8 cellular contexts compared by ENCODE assay signal in the genomic region with DNA sequence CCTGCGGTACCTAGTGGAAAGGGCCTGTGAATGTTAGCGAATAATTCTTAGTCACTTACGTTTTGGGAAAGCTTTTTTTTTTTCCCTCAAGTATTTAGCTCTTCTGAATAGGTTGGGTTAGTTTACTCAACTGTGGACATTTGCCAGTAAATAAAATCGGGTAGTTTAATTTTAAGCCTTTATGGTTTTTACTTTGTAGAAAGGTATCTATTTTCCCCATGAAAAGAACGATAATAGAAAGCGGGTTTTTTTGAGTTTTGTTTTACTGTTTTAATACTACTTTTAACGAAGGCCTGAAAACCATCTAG. TPM values are rescaled to one million over a fixed set of nuclear protein-coding genes. Genes with fewer than 3 reads are reported as not detected.
DNase-seq lines count a peak whose midpoint lies in the region; ATAC-seq, FAIRE-seq and TF ChIP-seq lines count a peak whose summit lies in the region.

No MANE protein-coding gene starts in this region.

- H3K79me2 ChIP-seq in hepatocyte, result peaks cover 83% of the 10 kb centered on the region

- H3K9me2 ChIP-seq in hepatocyte (replicated peaks; ENCODE audit: insufficient read depth), result no peaks in the 10 kb centered on the region

- H3K4me3 ChIP-seq in H7 (ENCODE audit: insufficient read depth, low read depth, low read length) (peak overlapping the region; percentile 71), hepatocyte (peak overlapping the region; percentile 37), small intestine (ENCODE audit: low read depth in 1 of 2, low read length in 2 of 2) (peak overlapping the region; percentile 99 to 100)

- H3K4me1 Mint-ChIP-seq in activated CD4-positive, alpha-beta memory T cell treated with anti-CD3 and anti-CD28 coated beads, Interleukin-2, amount 10 ng/mL, durations not matched to agents 7 days and 5 days, result peaks cover 52% of the 10 kb centered on the region

- H2AFZ ChIP-seq in hepatocyte, result peak overlapping the region; percentile 38

- FAIRE-seq in small intestine (lab: Jason Lieb, UNC), result no peak

- H3K27me3 ChIP-seq in H7 (ENCODE audit: control insufficient read depth, insufficient read depth, low read length) (no peaks in the 10 kb centered on the region), hepatocyte (no peaks in the 10 kb centered on the region), small intestine (ENCODE audit: control insufficient read depth in 2 of 2, insufficient read depth in 2 of 2, low read length in 2 of 2) (no peaks in the 10 kb centered on the region)

- H3K9me3 Mint-ChIP-seq in activated CD4-positive, alpha-beta memory T cell treated with anti-CD3 and anti-CD28 coated beads, Interleukin-2, amount 10 ng/mL, durations not matched to agents 7 days and 5 days, result no peaks in the 10 kb centered on the region

- CTCF ChIA-PET in activated CD4-positive, alpha-beta memory T cell treated with anti-CD3 and anti-CD28 coated beads, Interleukin-2, amount 10 ng/mL, durations not matched to agents 7 days and 5 days (lab: Charles Lee), result interaction anchor here (0.7 to 3.7 kb wide), 23 partner anchors 9 to 245 kb away, joined by 3 to 31 read pairs (median 7); a partner anchor contains a TSS

- H3K36me3 ChIP-seq in H7 (replicated peaks; ENCODE audit: control insufficient read depth, insufficient read depth, low read length), result no peaks in the 10 kb centered on the region
- H3K36me3 ChIP-seq in hepatocyte (replicated peaks; ENCODE audit: insufficient read depth, low read depth), result no peaks in the 10 kb centered on the region
- no peaks in the 10 kb centered on the region for H3K36me3 ChIP-seq in small intestine (ENCODE audit: control insufficient read depth in 2 of 2, insufficient read depth in 2 of 2, low read length in 2 of 2)

- ATAC-seq in GM19467 (IDR thresholded peaks at IDR 0.05; ENCODE audit: unreplicated experiment), result no peak

- H3K4me3 Mint-ChIP-seq in activated CD4-positive, alpha-beta memory T cell treated with anti-CD3 and anti-CD28 coated beads, Interleukin-2, amount 10 ng/mL, durations not matched to agents 7 days and 5 days, result peak overlapping the region; percentile 89

- WGBS in hepatocyte (ENCODE audit: low lambda C conversion rate, missing lambda C conversion rate), result 4% methylated on average over 7 of the region's 7 CpGs
- WGBS in small intestine, 3 donors, result 1 to 2% (median 1%) methylated on average over 7 of the region's 7 CpGs

- H3K27ac ChIP-seq in hepatocyte, result peak overlapping the region; percentile 95
- H3K27ac ChIP-seq in small intestine (ENCODE audit: low read depth in 1 of 2, low read length in 1 of 2), result peak overlapping the region; percentile 83 to 93

- H3K27ac Mint-ChIP-seq in activated CD4-positive, alpha-beta memory T cell treated with anti-CD3 and anti-CD28 coated beads, Interleukin-2, amount 10 ng/mL, durations not matched to agents 7 days and 5 days, result peak overlapping the region; percentile 89

- peaks cover 49% of the 10 kb centered on the region for H3K36me3 Mint-ChIP-seq in activated CD4-positive, alpha-beta memory T cell treated with anti-CD3 and anti-CD28 coated beads, Interleukin-2, amount 10 ng/mL, durations not matched to agents 7 days and 5 days (ENCODE audit: low read depth)

- POLR2A ChIA-PET in activated CD4-positive, alpha-beta memory T cell treated with anti-CD3 and anti-CD28 coated beads, Interleukin-2, amount 10 ng/mL, durations not matched to agents 7 days and 5 days (lab: Charles Lee), result interaction anchor here (1.0 to 3.5 kb wide), 10 partner anchors 12 to 1481 kb away, joined by 3 to 38 read pairs (median 6); a partner anchor contains a TSS

- DNase-seq in H7, result no peak
- DNase-seq in activated CD4-positive, alpha-beta memory T cell treated with anti-CD3 and anti-CD28 coated beads, Interleukin-2, amount 10 ng/mL, durations not matched to agents 7 days and 5 days, result no peak
- DNase-seq in hepatocyte (ENCODE audit: low spot score), result no peak
- DNase-seq in small intestine, result no peak
- no peak for DNase-seq in NCI-H748 (lab: John Stamatoyannopoulos, UW; ENCODE audit: unreplicated experiment)
- no peak for DNase-seq in NCI-H524 treated with DMSO at 0.1 percent for 48 hours (lab: John Stamatoyannopoulos, UW)
- DNase-seq in NCI-H2196 treated with DMSO at 0.1 percent for 48 hours (lab: John Stamatoyannopoulos, UW; ENCODE audit: unreplicated experiment), result no peak

- peak overlapping the region; percentile 84 for H3K4me2 ChIP-seq in hepatocyte

- no peak for TF ChIP-seq CTCF in hepatocyte (IDR thresholded peaks at IDR 0.05; ENCODE audit: poor library complexity)

- H3K4me1 ChIP-seq in hepatocyte (ENCODE audit: insufficient read depth) (peaks cover 34% of the 10 kb centered on the region), small intestine (ENCODE audit: control insufficient read depth in 2 of 2, insufficient read depth in 1 of 2, low read depth in 1 of 2, low read length in 1 of 2) (peaks cover 2 to 5% of the 10 kb centered on the region in 2 donors)

- no peaks in the 10 kb centered on the region for H3K27me3 Mint-ChIP-seq in activated CD4-positive, alpha-beta memory T cell treated with anti-CD3 and anti-CD28 coated beads, Interleukin-2, amount 10 ng/mL, durations not matched to agents 7 days and 5 days

- H3K9me3 ChIP-seq in hepatocyte (ENCODE audit: low read depth), result no peaks in the 10 kb centered on the region
- H3K9me3 ChIP-seq in small intestine (ENCODE audit: control insufficient read depth, low read depth), result no peaks in the 10 kb centered on the region

- peaks cover 73% of the 10 kb centered on the region for H4K20me1 ChIP-seq in hepatocyte (ENCODE audit: insufficient read depth, poor library complexity, severe bottlenecking)

RNA-seq across cellular contexts. Expression of gene YY1, which starts 1.7 kb away (rescaled TPM):
- total RNA-seq in H7 (2014; rRNA removed; shearing (Covaris generic)), result 50.9 and 68.9 TPM in 2 replicates
- 10 to 100 TPM; 94.0 to 95.6 TPM for total RNA-seq in activated CD4-positive, alpha-beta memory T cell treated with anti-CD3 and anti-CD28 coated beads, Interleukin-2, amount 10 ng/mL, durations not matched to agents 7 days and 5 days
- 52.6 and 58.5 TPM in 2 replicates for total RNA-seq in hepatocyte
- polyA plus RNA-seq in hepatocyte (27.3 and 32.6 TPM in 2 replicates), small intestine (10 to 100 TPM; 24.0 to 27.9 (median 27.5) TPM)

Comparison
In these comparisons a context has a peak if more than half of its experiments do, and no peak if none do; other contexts are left out.
1. H3K4me3 ChIP-seq: peak in every context shown above with its lines; median percentile 100 in small intestine; 71 in H7; 37 in hepatocyte.